Comparison of ENCODE assay signal across 8 cellular contexts in genomic region chr4:6942238-6942800, GRCh38. TPM values are rescaled to one million over a fixed set of nuclear protein-coding genes. Genes with fewer than 3 reads are reported as not detected.
DNase-seq lines count a peak whose midpoint lies in the region; ATAC-seq and TF ChIP-seq lines count a peak whose summit lies in the region.

No MANE protein-coding gene starts in this region.

- TF ChIP-seq CTCF in A673 (conservative IDR thresholded peaks at IDR 0.05; ENCODE audit: low read depth, low read length), result no peak
- no peak for TF ChIP-seq CTCF in cardiac fibroblast (IDR thresholded peaks at IDR 0.05; ENCODE audit: low read depth, low read length)
- TF ChIP-seq CTCF in right lobe of liver (IDR thresholded peaks at IDR 0.05), result no peak

- H4K8ac ChIP-seq in neuronal stem cell (ENCODE audit: low read depth, low read length), result no peak overlapping the region

- no peak overlapping the region for H2BK12ac ChIP-seq in neuronal stem cell (ENCODE audit: low read length)

- WGBS in right lobe of liver (ENCODE audit: insufficient coverage, low coverage, low lambda C conversion rate, missing lambda C conversion rate), result 34% methylated on average over 6 of the region's 7 CpGs
- no CpG with 5 or more reads among the region's 7 CpGs for WGBS in neuronal stem cell (ENCODE audit: extremely low coverage in 2 of 2, insufficient read length in 2 of 2, insufficient replicate concordance in 1 of 2), 2 donors

- H3K4me2 ChIP-seq in neuronal stem cell (ENCODE audit: insufficient read depth, low read length, poor library complexity, severe bottlenecking), result no peak overlapping the region

- peaks cover 5% of the 10 kb centered on the region for H3K79me1 ChIP-seq in neuronal stem cell (ENCODE audit: low read depth, low read length)

- H3K23ac ChIP-seq in neuronal stem cell (ENCODE audit: low read depth, low read length, poor library complexity), result no peak overlapping the region

- H3K9ac ChIP-seq in neuronal stem cell (ENCODE audit: low read depth, low read length, poor library complexity), result no peak overlapping the region

- POLR2A ChIA-PET in A673 (lab: Charles Lee; ENCODE audit: low non-redundant PET), result no interaction called here

- H3K4me3 ChIP-seq in A673 (ENCODE audit: low read depth, low read length, poor library complexity, severe bottlenecking), result no peak overlapping the region
- H3K4me3 ChIP-seq in cardiac fibroblast (replicated peaks in 1 of 2; ENCODE audit: low read depth in 2 of 2, low read length in 2 of 2), result no peak overlapping the region
- no peak overlapping the region for H3K4me3 ChIP-seq in right lobe of liver
- no peak overlapping the region for H3K4me3 ChIP-seq in neuronal stem cell (ENCODE audit: low read length in 2 of 2)

- intact Hi-C loops in A673 (cut with micrococcal nuclease; ENCODE audit: unreplicated experiment) (no loop called here), right lobe of liver (cut with DNase I) (no loop called here)

- H2BK15ac ChIP-seq in neuronal stem cell (ENCODE audit: low read length), result no peak overlapping the region

- CTCF ChIA-PET in A673 (lab: Charles Lee), result no interaction called here

- H3K14ac ChIP-seq in neuronal stem cell (ENCODE audit: low read length), result no peak overlapping the region

- H2BK5ac ChIP-seq in neuronal stem cell (ENCODE audit: low read length), result no peak overlapping the region

- H4K91ac ChIP-seq in neuronal stem cell (ENCODE audit: low read depth, low read length, poor library complexity), result no peak overlapping the region

- no TSS peak for BruUV-seq in A673 (replicated peaks; lab: Mats Ljungman, UMichigan)

- H3K18ac ChIP-seq in neuronal stem cell (ENCODE audit: low read length), result no peak overlapping the region

- DNase-seq in A673 (ENCODE audit: low spot score) (peak; percentile 39), cardiac fibroblast (ENCODE audit: low read depth in 2 of 2) (peak; percentile 95 to 96), right lobe of liver (no peak), stromal cell of bone marrow (ENCODE audit: low read depth) (peak; percentile 91), neuronal stem cell (ENCODE audit: low spot score) (no peak)

- ATAC-seq in GM19023 (IDR thresholded peaks at IDR 0.05; ENCODE audit: unreplicated experiment) (peak; percentile 43), HG03175 (IDR thresholded peaks at IDR 0.05; ENCODE audit: unreplicated experiment) (peak; percentile 63), SK-N-SH treated with all-trans-retinoic acid at 6 μM for 48 hours (peak; percentile 94), right lobe of liver (peak; percentile 51 to 64 (median 58))

- no peak overlapping the region for H2AK5ac ChIP-seq in neuronal stem cell (ENCODE audit: low read depth, low read length)

- no peaks in the 10 kb centered on the region for H3K36me3 ChIP-seq in A673 (ENCODE audit: insufficient read depth, low read length, poor library complexity, severe bottlenecking)
- H3K36me3 ChIP-seq in right lobe of liver, result peaks cover 0 to 2% (median 0%) of the 10 kb centered on the region in 4 donors
- H3K36me3 ChIP-seq in neuronal stem cell (replicated peaks in 1 of 2; ENCODE audit: control insufficient read depth in 2 of 2, insufficient read depth in 2 of 2, low read length in 2 of 2), result peaks cover 0 to 3% of the 10 kb centered on the region in 2 donors

- peaks cover 11% of the 10 kb centered on the region for H3K4me1 ChIP-seq in A673 (ENCODE audit: insufficient read depth, low read length, poor library complexity, severe bottlenecking)
- H3K4me1 ChIP-seq in right lobe of liver, result peaks cover 0 to 30% (median 0%) of the 10 kb centered on the region in 4 donors
- peaks cover 26 to 35% of the 10 kb centered on the region in 2 donors for H3K4me1 ChIP-seq in neuronal stem cell (ENCODE audit: control insufficient read depth in 2 of 2, insufficient read depth in 1 of 2, low read depth in 1 of 2, low read length in 2 of 2)

- no peak for TF ChIP-seq POLR2A in right lobe of liver (IDR thresholded peaks at IDR 0.05)

- H3K4ac ChIP-seq in neuronal stem cell (ENCODE audit: low read length), result no peak overlapping the region

- H2BK120ac ChIP-seq in neuronal stem cell (ENCODE audit: low read depth, low read length), result no peak overlapping the region

- H2AFZ ChIP-seq in neuronal stem cell (ENCODE audit: low read length), result no peak overlapping the region

- H3K27me3 ChIP-seq in A673 (replicated peaks; ENCODE audit: insufficient read depth, low read depth, low read length, poor library complexity) (no peaks in the 10 kb centered on the region), right lobe of liver (no peaks in the 10 kb centered on the region), neuronal stem cell (ENCODE audit: control insufficient read depth in 3 of 3, insufficient read depth in 3 of 3, low read depth in 1 of 3, low read length in 3 of 3) (no peaks in the 10 kb centered on the region)

- H3K27ac ChIP-seq in A673 (ENCODE audit: low read depth, low read length, poor library complexity, severe bottlenecking) (peak overlapping the region; percentile 9), right lobe of liver (peak overlapping the region; percentile 28 to 86 (median 59)), neuronal stem cell (replicated peaks; ENCODE audit: low read length) (no peak overlapping the region)

- H3K9me3 ChIP-seq in A673 (ENCODE audit: low read depth, low read length, poor library complexity, severe bottlenecking) (no peaks in the 10 kb centered on the region), right lobe of liver (no peaks in the 10 kb centered on the region), neuronal stem cell (replicated peaks in 1 of 2; ENCODE audit: control insufficient read depth in 2 of 2, insufficient read depth in 1 of 2, low read depth in 1 of 2, low read length in 2 of 2) (peaks cover 0 to 2% of the 10 kb centered on the region in 2 donors)

TF ChIP-seq in SK-N-SH treated with all-trans-retinoic acid at 6 μM for 48 hours, 23 proteins besides CTCF, POLR2A, EP300 and RAD21:
- TF ChIP-seq, protein P1, sequence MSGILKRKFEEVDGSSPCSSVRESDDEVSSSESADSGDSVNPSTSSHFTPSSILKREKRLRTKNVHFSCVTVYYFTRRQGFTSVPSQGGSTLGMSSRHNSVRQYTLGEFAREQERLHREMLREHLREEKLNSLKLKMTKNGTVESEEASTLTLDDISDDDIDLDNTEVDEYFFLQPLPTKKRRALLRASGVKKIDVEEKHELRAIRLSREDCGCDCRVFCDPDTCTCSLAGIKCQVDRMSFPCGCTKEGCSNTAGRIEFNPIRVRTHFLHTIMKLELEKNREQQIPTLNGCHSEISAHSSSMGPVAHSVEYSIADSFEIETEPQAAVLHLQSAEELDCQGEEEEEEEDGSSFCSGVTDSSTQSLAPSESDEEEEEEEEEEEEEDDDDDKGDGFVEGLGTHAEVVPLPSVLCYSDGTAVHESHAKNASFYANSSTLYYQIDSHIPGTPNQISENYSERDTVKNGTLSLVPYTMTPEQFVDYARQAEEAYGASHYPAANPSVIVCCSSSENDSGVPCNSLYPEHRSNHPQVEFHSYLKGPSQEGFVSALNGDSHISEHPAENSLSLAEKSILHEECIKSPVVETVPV (CRISPR knock-in tag; IDR thresholded peaks at IDR 0.05), result no peak
- no peak for TF ChIP-seq ZC3H10 (CRISPR knock-in tag; IDR thresholded peaks at IDR 0.05)
- no peak for TF ChIP-seq BACH2 (CRISPR knock-in tag; IDR thresholded peaks at IDR 0.05; ENCODE audit: borderline replicate concordance)
- TF ChIP-seq RARB (CRISPR knock-in tag; IDR thresholded peaks at IDR 0.05), result no peak
- no peak for TF ChIP-seq ESRRG (CRISPR knock-in tag; IDR thresholded peaks at IDR 0.05)
- no peak for TF ChIP-seq TCF4 (CRISPR knock-in tag; IDR thresholded peaks at IDR 0.05; ENCODE audit: borderline replicate concordance)
- no peak for TF ChIP-seq ARNTL (CRISPR knock-in tag; IDR thresholded peaks at IDR 0.05; ENCODE audit: borderline replicate concordance, low read depth)
- TF ChIP-seq ZFP3 (CRISPR knock-in tag; IDR thresholded peaks at IDR 0.05), result no peak
- no peak for TF ChIP-seq OSR1 (CRISPR knock-in tag; IDR thresholded peaks at IDR 0.05)
- TF ChIP-seq TOX (CRISPR knock-in tag; IDR thresholded peaks at IDR 0.05; ENCODE audit: borderline replicate concordance), result no peak
- no peak for TF ChIP-seq GLIS3 (CRISPR knock-in tag; IDR thresholded peaks at IDR 0.05)
- TF ChIP-seq, protein P2, sequence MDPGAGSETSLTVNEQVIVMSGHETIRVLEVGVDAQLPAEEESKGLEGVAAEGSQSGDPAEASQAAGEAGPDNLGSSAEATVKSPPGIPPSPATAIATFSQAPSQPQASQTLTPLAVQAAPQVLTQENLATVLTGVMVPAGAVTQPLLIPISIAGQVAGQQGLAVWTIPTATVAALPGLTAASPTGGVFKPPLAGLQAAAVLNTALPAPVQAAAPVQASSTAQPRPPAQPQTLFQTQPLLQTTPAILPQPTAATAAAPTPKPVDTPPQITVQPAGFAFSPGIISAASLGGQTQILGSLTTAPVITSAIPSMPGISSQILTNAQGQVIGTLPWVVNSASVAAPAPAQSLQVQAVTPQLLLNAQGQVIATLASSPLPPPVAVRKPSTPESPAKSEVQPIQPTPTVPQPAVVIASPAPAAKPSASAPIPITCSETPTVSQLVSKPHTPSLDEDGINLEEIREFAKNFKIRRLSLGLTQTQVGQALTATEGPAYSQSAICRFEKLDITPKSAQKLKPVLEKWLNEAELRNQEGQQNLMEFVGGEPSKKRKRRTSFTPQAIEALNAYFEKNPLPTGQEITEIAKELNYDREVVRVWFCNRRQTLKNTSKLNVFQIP (CRISPR knock-in tag; IDR thresholded peaks at IDR 0.05; ENCODE audit: borderline replicate concordance, low read depth), result no peak
- TF ChIP-seq ZNF8 (CRISPR knock-in tag; IDR thresholded peaks at IDR 0.05), result no peak
- no peak for TF ChIP-seq CREB5 (CRISPR knock-in tag; IDR thresholded peaks at IDR 0.05; ENCODE audit: low read depth)
- no peak for TF ChIP-seq ZFP30 (CRISPR knock-in tag; IDR thresholded peaks at IDR 0.05)

RNA-seq across cellular contexts. Expression of gene TBC1D14, which starts 32.7 kb away (rescaled TPM):
- total RNA-seq in A673 (2021) (44.3 and 46.0 TPM in 2 replicates), right lobe of liver (10 to 100 TPM; 14.1 to 34.8 (median 30.6) TPM)
- 33.1 TPM for polyA plus RNA-seq in neuronal stem cell (2013, experiment 1 of 2)
- polyA plus RNA-seq in neuronal stem cell (2013, experiment 2 of 2), result 33.3 TPM

Comparison
In these comparisons a context has a peak if more than half of its experiments do, and no peak if none do; other contexts are left out.
1. DNase-seq: peak in A673 (single experiment), cardiac fibroblast (2 of 2) and stromal cell of bone marrow (single experiment); none in right lobe of liver (0 of 3) and neuronal stem cell (single experiment).
2. ATAC-seq: peak in every context shown above with its lines; median percentile 94 in SK-N-SH treated with all-trans-retinoic acid at 6 μM for 48 hours; 63 in HG03175; 58 in right lobe of liver; 43 in GM19023.